ENCODE assay signal across 23 cellular contexts in genomic region chr5:84438456-84438855, GRCh38. TPM values are rescaled to one million over a fixed set of nuclear protein-coding genes. Genes with fewer than 3 reads are reported as not detected.
A peak's percentile ranks its signal among the peaks of the same experiment; 100 is the strongest.
DNase-seq lines count a peak whose midpoint lies in the region; ATAC-seq and TF ChIP-seq lines count a peak whose summit lies in the region.
"Had no signal": no experiment of that assay in that cellular context is flagged by ENCODE, and none has a peak within 500 bp of the region (broad histone marks: within the 10 kb centered on the region; RNA-seq: fewer than 3 reads in every experiment).

No MANE protein-coding gene starts in this region.

- no peaks in the 10 kb centered on the region for H3K4me1 Mint-ChIP-seq in glutamatergic neuron (ENCODE audit: low read depth, unreplicated experiment)
- H3K4me1 Mint-ChIP-seq: CD4-positive, CD25-positive, alpha-beta regulatory T cell had no signal

- H3K4me1 ChIP-seq in ACC112 (ENCODE audit: control insufficient read depth, insufficient read depth, low read length, unreplicated experiment): peaks cover 21% of the 10 kb centered on the region

- DNase-seq in NCI-H226: peak; percentile 72
- peak; percentile 62 for DNase-seq in astrocyte of the spinal cord (ENCODE audit: low read depth, low spot score)
- DNase-seq in kidney glomerular epithelial cell (lab: John Stamatoyannopoulos, UW): peak; percentile 52
- DNase-seq in glutamatergic neuron: no peak
- DNase-seq in T-helper 1 cell: no peak
- no peak for DNase-seq in 8988T
- DNase-seq: BE2C; CD4-positive, CD25-positive, alpha-beta regulatory T cell; COR-L47; DMS153; GF-D8; GOT3; KBM-7; MV-4-11; NCI-H1417; NCI-H187; NCI-H2107; NCI-H510A treated with DMSO at 0.1 percent for 48 hours; NCI-H774; SIG-M5 had no signal

- no peak overlapping the region for H3K4me3 Mint-ChIP-seq in glutamatergic neuron (ENCODE audit: unreplicated experiment)
- H3K4me3 Mint-ChIP-seq: CD4-positive, CD25-positive, alpha-beta regulatory T cell had no signal

- TF ChIP-seq CTCF in astrocyte of the spinal cord (IDR thresholded peaks at IDR 0.05; ENCODE audit: low read depth, low read length) (no peak), glutamatergic neuron (IDR thresholded peaks at IDR 0.05; ENCODE audit: partially characterized antibody, unreplicated experiment) (no peak)

- in situ Hi-C loops in astrocyte of the spinal cord (cut with HindIII; ENCODE audit: low sequenced_read_pairs): no loop called here

- peak overlapping the region; percentile 76 for H3K27ac ChIP-seq in ACC112 (ENCODE audit: low read depth, low read length)
- H3K27ac ChIP-seq: RWPE1 had no signal

- H3K4me3 ChIP-seq in ACC112 (ENCODE audit: low read depth, low read length): peak overlapping the region; percentile 3; the same call in 1 of the 2 replicates
- H3K4me3 ChIP-seq in astrocyte of the spinal cord (ENCODE audit: low read depth, low read length): no peak overlapping the region

- no peak overlapping the region for H3K27ac Mint-ChIP-seq in glutamatergic neuron (ENCODE audit: unreplicated experiment)
- H3K27ac Mint-ChIP-seq: CD4-positive, CD25-positive, alpha-beta regulatory T cell had no signal

- no peak for ATAC-seq in HG03097 (IDR thresholded peaks at IDR 0.05; ENCODE audit: low FRiP score, unreplicated experiment)

- H3K27me3 Mint-ChIP-seq in glutamatergic neuron (ENCODE audit: unreplicated experiment): no peaks in the 10 kb centered on the region
- H3K27me3 Mint-ChIP-seq: CD4-positive, CD25-positive, alpha-beta regulatory T cell had no signal

- H3K27me3 ChIP-seq in ACC112 (ENCODE audit: insufficient read depth, low read length): no peaks in the 10 kb centered on the region
- H3K27me3 ChIP-seq: BE2C had no signal

- no peaks in the 10 kb centered on the region for H3K79me2 ChIP-seq in ACC112 (ENCODE audit: control insufficient read depth, insufficient read depth, low read length, unreplicated experiment)

- H3K36me3 Mint-ChIP-seq in glutamatergic neuron (ENCODE audit: unreplicated experiment): no peaks in the 10 kb centered on the region
- H3K36me3 Mint-ChIP-seq: CD4-positive, CD25-positive, alpha-beta regulatory T cell had no signal

- no peaks in the 10 kb centered on the region for H3K36me3 ChIP-seq in ACC112 (ENCODE audit: insufficient read depth, low read length)
- H3K36me3 ChIP-seq: BE2C had no signal

- no peak overlapping the region for H2AFZ ChIP-seq in ACC112 (ENCODE audit: low read length, unreplicated experiment)

- peaks cover 2% of the 10 kb centered on the region for H3K9me3 Mint-ChIP-seq in glutamatergic neuron (ENCODE audit: unreplicated experiment)

RNA-seq across cellular contexts. Expression of gene EDIL3, which starts 53.8 kb away (rescaled TPM):
- total RNA-seq in glutamatergic neuron (ENCODE audit: unreplicated experiment): 220 TPM
- total RNA-seq: CD4-positive, CD25-positive, alpha-beta regulatory T cell had no signal

Comparison
In these comparisons a context has a peak if more than half of its experiments do, and no peak if none do; other contexts are left out.
1. DNase-seq: peak in NCI-H226 (single experiment), astrocyte of the spinal cord (single experiment) and kidney glomerular epithelial cell (single experiment); none in glutamatergic neuron (single experiment), T-helper 1 cell (0 of 5) and 8988T (single experiment).